Comparison of ENCODE assay signal across 8 cellular contexts in genomic region chr22:29202231-29203192, GRCh38. TPM values are rescaled to one million over a fixed set of nuclear protein-coding genes. Genes with fewer than 3 reads are reported as not detected.
DNase-seq lines count a peak whose midpoint lies in the region; ATAC-seq and TF ChIP-seq lines count a peak whose summit lies in the region.

No MANE protein-coding gene starts in this region.

- no TSS peak for BruUV-seq in A673 (replicated peaks; lab: Mats Ljungman, UMichigan)

- ATAC-seq in GM18498 (IDR thresholded peaks at IDR 0.05; ENCODE audit: unreplicated experiment) (peak; percentile 57), HG02852 (IDR thresholded peaks at IDR 0.05; ENCODE audit: unreplicated experiment) (peak; percentile 76)
- ATAC-seq in activated T-cell treated with anti-CD3 and anti-CD28 coated beads, Interleukin-2, amount 50 U/mL, for 72 hours (replicated peaks in 1 of 2): peak; percentile 93 to 95

- H3K4me1 Mint-ChIP-seq in activated T-cell treated with anti-CD3 and anti-CD28 coated beads, Interleukin-2, amount 50 U/mL, for 72 hours (ENCODE audit: low read depth): peaks cover 32% of the 10 kb centered on the region

- H3K9me3 ChIP-seq in A673 (ENCODE audit: low read depth, low read length, poor library complexity, severe bottlenecking) (no peaks in the 10 kb centered on the region), left ventricle myocardium inferior (replicated peaks) (peaks cover 3% of the 10 kb centered on the region)

- H3K4me3 ChIP-seq in A673 (ENCODE audit: low read depth, low read length, poor library complexity, severe bottlenecking) (no peak overlapping the region), left ventricle myocardium inferior (no peak overlapping the region)

- DNase-seq in A673 (ENCODE audit: low spot score) (peak; percentile 61), NOMO-1 treated with DMSO at 0.1 percent for 48 hours (lab: John Stamatoyannopoulos, UW; ENCODE audit: unreplicated experiment) (peak; percentile 59), left ventricle myocardium inferior (peak; percentile 63), NCI-H1694 treated with DMSO at 0.1 percent for 48 hours (lab: John Stamatoyannopoulos, UW) (no peak)
- DNase-seq in activated T-cell treated with anti-CD3 and anti-CD28 coated beads, Interleukin-2, amount 50 U/mL, for 72 hours: peak; percentile 82 to 83
- DNase-seq in stimulated activated CD4-positive, alpha-beta T cell treated with anti-CD3 and anti-CD28 coated beads, Interleukin-1b, Interleukin-23, amount 100 ng/mL, for 24 hours (ENCODE audit: low read depth in 4 of 4, low spot score in 1 of 4): peak; percentile 7 to 57 (median 12)

- intact Hi-C loops in A673 (cut with micrococcal nuclease; ENCODE audit: unreplicated experiment): loop anchor here (5.0 kb wide), 1 partner anchor 45 kb away; no protein-coding TSS in a partner anchor
- intact Hi-C loops in left ventricle myocardium inferior (cut with micrococcal nuclease): no loop called here

- CTCF ChIA-PET in A673 (lab: Charles Lee): no interaction called here

- POLR2A ChIA-PET in A673 (lab: Charles Lee; ENCODE audit: low non-redundant PET): no interaction called here

- H3K36me3 ChIP-seq in A673 (ENCODE audit: insufficient read depth, low read length, poor library complexity, severe bottlenecking): no peaks in the 10 kb centered on the region
- H3K36me3 ChIP-seq in left ventricle myocardium inferior: no peaks in the 10 kb centered on the region

- peaks cover 67% of the 10 kb centered on the region for H3K27me3 Mint-ChIP-seq in activated T-cell treated with anti-CD3 and anti-CD28 coated beads, Interleukin-2, amount 50 U/mL, for 72 hours (ENCODE audit: low read depth)

- peak; percentile 58 for TF ChIP-seq CTCF in A673 (conservative IDR thresholded peaks at IDR 0.05; ENCODE audit: low read depth, low read length)
- peak; percentile 40 for TF ChIP-seq CTCF in left ventricle myocardium inferior (IDR thresholded peaks at IDR 0.05; ENCODE audit: borderline replicate concordance)

- H3K27ac ChIP-seq in A673 (ENCODE audit: low read depth, low read length, poor library complexity, severe bottlenecking) (no peak overlapping the region), left ventricle myocardium inferior (replicated peaks) (peak overlapping the region; percentile 70)

- H3K9me3 Mint-ChIP-seq in activated T-cell treated with anti-CD3 and anti-CD28 coated beads, Interleukin-2, amount 50 U/mL, for 72 hours: no peaks in the 10 kb centered on the region

- H3K4me1 ChIP-seq in A673 (ENCODE audit: insufficient read depth, low read length, poor library complexity, severe bottlenecking): peaks cover 19% of the 10 kb centered on the region
- H3K4me1 ChIP-seq in left ventricle myocardium inferior: peaks cover 24% of the 10 kb centered on the region

- H3K27me3 ChIP-seq in A673 (replicated peaks; ENCODE audit: insufficient read depth, low read depth, low read length, poor library complexity): no peaks in the 10 kb centered on the region
- peaks cover 15% of the 10 kb centered on the region for H3K27me3 ChIP-seq in left ventricle myocardium inferior (ENCODE audit: low read depth)

- no peaks in the 10 kb centered on the region for H3K36me3 Mint-ChIP-seq in activated T-cell treated with anti-CD3 and anti-CD28 coated beads, Interleukin-2, amount 50 U/mL, for 72 hours (ENCODE audit: insufficient read depth in 2 of 2)

- H3K27ac Mint-ChIP-seq in activated T-cell treated with anti-CD3 and anti-CD28 coated beads, Interleukin-2, amount 50 U/mL, for 72 hours: peak overlapping the region; percentile 22

- H3K4me3 Mint-ChIP-seq in activated T-cell treated with anti-CD3 and anti-CD28 coated beads, Interleukin-2, amount 50 U/mL, for 72 hours: peak overlapping the region; percentile 53 to 68

RNA-seq across cellular contexts. Expression of gene EMID1, which starts 3.2 kb away (rescaled TPM):
- total RNA-seq in A673 (2021) (0.15 TPM in 1 of 2 replicates, not detected in the other), left ventricle myocardium inferior (0.74 TPM)
- total RNA-seq in activated T-cell treated with anti-CD3 and anti-CD28 coated beads, Interleukin-2, amount 50 U/mL, for 72 hours: under 1 TPM in 1 of 2 donors, not detected in 1; 0.14 TPM
